ENCODE assay signal across 24 cellular contexts in the genomic region with DNA sequence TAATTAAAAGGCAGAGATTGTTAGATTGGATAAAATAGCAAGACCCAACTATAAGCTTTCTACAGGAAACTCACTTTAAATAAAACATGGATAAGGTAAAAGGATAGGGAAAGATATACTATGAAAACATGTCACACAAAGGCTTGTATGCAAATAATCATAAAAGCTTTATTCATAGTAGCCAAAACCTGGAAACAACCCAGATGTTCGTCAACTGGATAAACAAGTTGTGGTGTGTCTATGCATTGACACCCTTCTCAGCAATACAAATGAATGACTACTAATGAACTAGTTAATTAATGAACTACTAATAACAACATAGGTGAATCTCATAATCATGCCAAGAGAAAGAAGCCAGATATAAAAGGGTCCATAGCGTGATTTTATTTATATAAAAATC.
DNase-seq lines count a peak whose midpoint lies in the region; ATAC-seq, FAIRE-seq and TF ChIP-seq lines count a peak whose summit lies in the region.
"Had no signal": no experiment of that assay in that cellular context is flagged by ENCODE, and none has a peak within 500 bp of the region (broad histone marks: within the 10 kb centered on the region; RNA-seq: fewer than 3 reads in every experiment).

No MANE protein-coding gene starts in this region.

- no peak for TF ChIP-seq CTCF in LNCaP clone FGC (IDR thresholded peaks at IDR 0.05; ENCODE audit: control insufficient read depth, extremely low read depth, insufficient read depth)
- TF ChIP-seq CTCF in epithelial cell of esophagus (IDR thresholded peaks at IDR 0.05; ENCODE audit: insufficient read depth, low read depth, low read length, missing control alignments): no peak
- no peak for TF ChIP-seq CTCF in GM13976 (IDR thresholded peaks at IDR 0.05; ENCODE audit: borderline replicate concordance, control extremely low read depth, extremely low read depth, insufficient read depth, missing control alignments)

- in situ Hi-C loops in GM13976 (cut with MboI; ENCODE audit: low sequenced_read_pairs, unreplicated experiment): no loop called here

- H3K4me3 ChIP-seq in LNCaP clone FGC (ENCODE audit: low read depth, low read length): no peak overlapping the region
- no peak overlapping the region for H3K4me3 ChIP-seq in epithelial cell of esophagus (ENCODE audit: low read length)
- H3K4me3 ChIP-seq: BLaER1, GM12878 had no signal

- ATAC-seq in GM18861 (IDR thresholded peaks at IDR 0.05; ENCODE audit: unreplicated experiment) (no peak), HG03460 (IDR thresholded peaks at IDR 0.05; ENCODE audit: unreplicated experiment) (no peak)
- ATAC-seq: GM12878 had no signal

- DNase-seq in LNCaP clone FGC (ENCODE audit: low read depth): peak; percentile 58
- DNase-seq in epithelial cell of esophagus (ENCODE audit: low read depth): peak; percentile 25
- no peak for DNase-seq in urothelium cell line (ENCODE audit: low spot score)
- no peak for DNase-seq in GM13976 (ENCODE audit: low spot score)
- DNase-seq: 8988T; ACHN; BE2C; C1 segment of cervical spinal cord; CD4-positive, alpha-beta memory T cell; CD4-positive, CD25-positive, alpha-beta regulatory T cell; CD8-positive, alpha-beta memory T cell; COR-L47; DMS 273 treated with DMSO at 0.1 percent for 48 hours; DMS153; DMS53; DMS79; DND-41; EL; GDM1 had no signal

- peak; percentile 27 for FAIRE-seq in urothelium cell line (lab: Jason Lieb, UNC)
- FAIRE-seq: GM12878, GM12892 had no signal

Comparison
In these comparisons a context has a peak if more than half of its experiments do, and no peak if none do; other contexts are left out.
1. DNase-seq: peak in LNCaP clone FGC (single experiment) and epithelial cell of esophagus (single experiment); none in urothelium cell line (single experiment) and GM13976 (single experiment).